Comparison of ENCODE assay signal across 9 cellular contexts in the genomic region with DNA sequence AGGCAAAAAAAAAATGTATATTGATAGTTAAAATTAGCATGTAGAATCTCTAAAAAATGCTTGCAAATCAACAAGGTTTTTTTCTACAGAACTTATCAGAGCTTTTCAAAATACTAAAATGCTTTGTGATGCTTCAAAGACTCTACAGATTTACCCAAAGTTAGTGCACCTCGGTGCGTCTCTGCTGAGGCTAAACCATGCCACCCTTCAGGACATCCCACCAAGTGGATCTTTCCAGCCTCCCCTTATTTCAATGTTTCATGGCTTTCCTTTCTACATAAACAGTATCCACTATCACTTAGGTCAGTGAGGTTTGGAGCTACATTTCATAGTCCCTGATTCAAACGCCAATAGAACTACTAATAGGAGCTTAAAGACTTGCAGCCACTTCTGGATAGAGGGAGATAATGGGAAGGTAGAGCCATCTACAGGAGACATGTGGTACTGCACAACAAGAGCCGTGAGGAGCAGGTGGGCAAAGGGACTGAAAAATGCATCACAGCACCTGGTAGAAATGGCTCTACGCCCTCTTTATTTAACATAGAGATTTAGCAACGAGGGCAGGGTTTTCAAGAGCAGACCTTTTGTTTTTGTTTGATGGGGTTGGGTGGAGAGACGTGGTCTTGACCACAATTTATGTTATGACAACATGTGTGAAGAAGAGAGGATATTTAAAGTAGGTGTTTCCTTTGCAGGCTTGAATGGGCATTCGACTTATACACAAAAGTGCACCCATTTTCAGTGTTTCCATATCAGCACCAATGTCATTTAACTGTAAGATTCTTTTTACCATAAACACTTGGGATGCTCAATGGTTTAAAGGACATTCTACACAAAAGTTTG. TPM values are rescaled to one million over a fixed set of nuclear protein-coding genes. Genes with fewer than 3 reads are reported as not detected.
DNase-seq lines count a peak whose midpoint lies in the region; ATAC-seq and TF ChIP-seq lines count a peak whose summit lies in the region.
"Had no signal": no experiment of that assay in that cellular context is flagged by ENCODE, and none has a peak within 500 bp of the region (broad histone marks: within the 10 kb centered on the region; RNA-seq: fewer than 3 reads in every experiment).

No MANE protein-coding gene starts in this region.

- H3K4me1 ChIP-seq in CD4-positive, CD25-positive, alpha-beta regulatory T cell (ENCODE audit: control insufficient read depth, insufficient read depth, low read length, poor library complexity, severe bottlenecking), result no peaks in the 10 kb centered on the region
- H3K4me1 ChIP-seq in ascending aorta, result no peaks in the 10 kb centered on the region
- H3K4me1 ChIP-seq in hepatocyte (ENCODE audit: insufficient read depth), result no peaks in the 10 kb centered on the region
- H3K4me1 ChIP-seq: SJSA1 had no signal

- no peaks in the 10 kb centered on the region for H3K36me3 ChIP-seq in CD4-positive, CD25-positive, alpha-beta regulatory T cell (ENCODE audit: control insufficient read depth, insufficient read depth, low read length)
- H3K36me3 ChIP-seq in ascending aorta (no peaks in the 10 kb centered on the region), hepatocyte (replicated peaks; ENCODE audit: insufficient read depth, low read depth) (no peaks in the 10 kb centered on the region)
- H3K36me3 ChIP-seq: SJSA1 had no signal

- H3K27ac Mint-ChIP-seq in CD4-positive, CD25-positive, alpha-beta regulatory T cell, result no peak overlapping the region

- ATAC-seq in CD4-positive, CD25-positive, alpha-beta regulatory T cell (ENCODE audit: low read depth in 2 of 2), result peak in 1 of 2 donors; percentile 34
- ATAC-seq in GM18519 (IDR thresholded peaks at IDR 0.05; ENCODE audit: low FRiP score, unreplicated experiment) (peak; percentile 76), HG03571 (IDR thresholded peaks at IDR 0.05; ENCODE audit: unreplicated experiment) (peak; percentile 56)

- H3K79me2 ChIP-seq in hepatocyte, result no peaks in the 10 kb centered on the region

- intact Hi-C loops in ascending aorta (cut with DNase I), result loop anchor here (1.0 to 5.0 kb wide), 2 partner anchors 702 to 991 kb away; no protein-coding TSS in a partner anchor

- H3K27me3 ChIP-seq in CD4-positive, CD25-positive, alpha-beta regulatory T cell (ENCODE audit: control insufficient read depth, insufficient read depth, low read length), result no peaks in the 10 kb centered on the region
- H3K27me3 ChIP-seq in ascending aorta (no peaks in the 10 kb centered on the region), hepatocyte (peaks cover 6% of the 10 kb centered on the region)
- H3K27me3 ChIP-seq: SJSA1 had no signal

- DNase-seq in CD4-positive, CD25-positive, alpha-beta regulatory T cell, result peak in 2 of 3 donors; percentile 16 to 46
- DNase-seq in NOMO-1 (lab: John Stamatoyannopoulos, UW; ENCODE audit: unreplicated experiment in 2 of 2) (peak; percentile 3 to 44), ascending aorta (ENCODE audit: low spot score in 2 of 2) (no peak), hepatocyte (ENCODE audit: low spot score) (peak; percentile 65), skeletal muscle cell (ENCODE audit: low read depth) (peak; percentile 6), occipital lobe (lab: John Stamatoyannopoulos, UW) (no peak)

- H3K27ac ChIP-seq in CD4-positive, CD25-positive, alpha-beta regulatory T cell (ENCODE audit: insufficient read depth, low read length, poor library complexity, severe bottlenecking), result no peak overlapping the region
- H3K27ac ChIP-seq in ascending aorta, result no peak overlapping the region
- H3K27ac ChIP-seq in hepatocyte, result no peak overlapping the region
- H3K27ac ChIP-seq: SJSA1 had no signal

- no peak overlapping the region for H3K4me3 ChIP-seq in CD4-positive, CD25-positive, alpha-beta regulatory T cell (ENCODE audit: low read depth, low read length)
- H3K4me3 ChIP-seq in ascending aorta (no peak overlapping the region), hepatocyte (no peak overlapping the region), skeletal muscle cell (ENCODE audit: low read depth, low read length) (no peak overlapping the region)
- H3K4me3 ChIP-seq: SJSA1 had no signal

- H3K4me2 ChIP-seq in hepatocyte, result no peak overlapping the region

- peaks cover 0 to 1% (median 0%) of the 10 kb centered on the region in 7 donors for H3K9me3 Mint-ChIP-seq in CD4-positive, CD25-positive, alpha-beta regulatory T cell

- H3K4me3 Mint-ChIP-seq in CD4-positive, CD25-positive, alpha-beta regulatory T cell, result no peak overlapping the region

- H3K4me1 Mint-ChIP-seq in CD4-positive, CD25-positive, alpha-beta regulatory T cell, result peaks cover 0 to 4% (median 1%) of the 10 kb centered on the region in 4 donors

- H3K9me3 ChIP-seq in CD4-positive, CD25-positive, alpha-beta regulatory T cell (ENCODE audit: control insufficient read depth in 2 of 2, low read length in 2 of 2), result no peaks in the 10 kb centered on the region
- H3K9me3 ChIP-seq in ascending aorta (no peaks in the 10 kb centered on the region), hepatocyte (ENCODE audit: low read depth) (no peaks in the 10 kb centered on the region)
- H3K9me3 ChIP-seq: SJSA1 had no signal

- H3K36me3 Mint-ChIP-seq in CD4-positive, CD25-positive, alpha-beta regulatory T cell, result no peaks in the 10 kb centered on the region

- peak; percentile 68 to 90 (median 87) for TF ChIP-seq CTCF in ascending aorta (IDR thresholded peaks at IDR 0.05)
- peak; percentile 86 for TF ChIP-seq CTCF in hepatocyte (IDR thresholded peaks at IDR 0.05; ENCODE audit: poor library complexity)

- H2AFZ ChIP-seq in hepatocyte, result no peak overlapping the region

- WGBS in hepatocyte (ENCODE audit: low lambda C conversion rate, missing lambda C conversion rate), result 38% methylated on average over 8 of the region's 8 CpGs

- H3K9me2 ChIP-seq in hepatocyte (replicated peaks; ENCODE audit: insufficient read depth), result no peaks in the 10 kb centered on the region

- no peaks in the 10 kb centered on the region for H4K20me1 ChIP-seq in hepatocyte (ENCODE audit: insufficient read depth, poor library complexity, severe bottlenecking)

- peaks cover 5% of the 10 kb centered on the region for H3K27me3 Mint-ChIP-seq in CD4-positive, CD25-positive, alpha-beta regulatory T cell

RNA-seq across cellular contexts. Expression of a gene that starts 56.1 kb away (rescaled TPM):
- not detected for total RNA-seq in CD4-positive, CD25-positive, alpha-beta regulatory T cell
- polyA plus RNA-seq in CD4-positive, CD25-positive, alpha-beta regulatory T cell, result not detected
- total RNA-seq in ascending aorta (not detected), hepatocyte (not detected in 2 replicates), occipital lobe (not detected)
- not detected in 2 replicates for polyA plus RNA-seq in hepatocyte
- total RNA-seq: SJSA1 had no signal

Comparison
In these comparisons a context has a peak if more than half of its experiments do, and no peak if none do; other contexts are left out.
1. DNase-seq: peak in CD4-positive, CD25-positive, alpha-beta regulatory T cell (2 of 3), NOMO-1 (2 of 2), hepatocyte (single experiment) and skeletal muscle cell (single experiment); none in ascending aorta (0 of 2) and occipital lobe (single experiment).